In genomic region chr12:117367006-117367638, GRCh38 we compare ENCODE assay signal across 8 cellular contexts. TPM values are rescaled to one million over a fixed set of nuclear protein-coding genes. Genes with fewer than 3 reads are reported as not detected.
DNase-seq lines count a peak whose midpoint lies in the region; ATAC-seq and TF ChIP-seq lines count a peak whose summit lies in the region.

No MANE protein-coding gene starts in this region.

- H3K9me3 ChIP-seq in SU-DHL-6 (ENCODE audit: insufficient read depth, low read length): no peaks in the 10 kb centered on the region
- peaks cover 0 to 3% of the 10 kb centered on the region in 2 donors for H3K9me3 ChIP-seq in breast epithelium

- no peaks in the 10 kb centered on the region for H3K4me1 ChIP-seq in breast epithelium

- H3K27ac ChIP-seq in 22Rv1 (no peak overlapping the region), SU-DHL-6 (ENCODE audit: low read depth, low read length) (no peak overlapping the region), breast epithelium (no peak overlapping the region)

- ATAC-seq in GM21825 (IDR thresholded peaks at IDR 0.05; ENCODE audit: unreplicated experiment): no peak

- no peaks in the 10 kb centered on the region for H3K36me3 ChIP-seq in SU-DHL-6 (ENCODE audit: low read length)
- H3K36me3 ChIP-seq in breast epithelium: no peaks in the 10 kb centered on the region

- H3K4me3 ChIP-seq in GM12865 (ENCODE audit: low read depth, low read length) (no peak overlapping the region), SU-DHL-6 (ENCODE audit: insufficient read depth, low read length, poor library complexity, severe bottlenecking) (no peak overlapping the region), breast epithelium (no peak overlapping the region)

- TF ChIP-seq POLR2A in breast epithelium (IDR thresholded peaks at IDR 0.05): no peak

- H4K20me1 ChIP-seq in SU-DHL-6 (ENCODE audit: low read depth, low read length): no peaks in the 10 kb centered on the region

- H3K4me2 ChIP-seq in SU-DHL-6 (ENCODE audit: low read depth, low read length, poor library complexity, severe bottlenecking): no peak overlapping the region

- H3F3A ChIP-seq in SU-DHL-6 (ENCODE audit: insufficient read depth): no peaks in the 10 kb centered on the region

- TF ChIP-seq CTCF in 22Rv1 (IDR thresholded peaks at IDR 0.05) (peak; percentile 97), GM12865 (IDR thresholded peaks at IDR 0.05; ENCODE audit: insufficient read depth, low read depth, low read length, missing control alignments) (peak; percentile 89), SU-DHL-6 (IDR thresholded peaks at IDR 0.05; ENCODE audit: insufficient read depth, low read length, poor library complexity, severe bottlenecking) (peak; percentile 88), breast epithelium (IDR thresholded peaks at IDR 0.05) (peak; percentile 58 to 88 (median 85))

- no peak overlapping the region for H3K9ac ChIP-seq in SU-DHL-6 (ENCODE audit: low read length)

- no peaks in the 10 kb centered on the region for H3K27me3 ChIP-seq in SU-DHL-6 (ENCODE audit: low read length)
- H3K27me3 ChIP-seq in breast epithelium: peaks cover 0 to 42% of the 10 kb centered on the region in 2 donors

- DNase-seq in GM12865 (ENCODE audit: low read depth) (peak; percentile 76), NCI-H1105 treated with DMSO at 0.1 percent for 48 hours (lab: John Stamatoyannopoulos, UW) (peak; percentile 84), breast epithelium (ENCODE audit: low spot score in 2 of 2) (peak; percentile 58 to 77), inferior parietal cortex (ENCODE audit: extremely low spot score) (peak; percentile 93)
- DNase-seq in stimulated activated CD4-positive, alpha-beta T cell treated with anti-CD3 and anti-CD28 coated beads, Interleukin-15, amount 100 ng/mL, for 48 hours (ENCODE audit: low read depth in 2 of 2): peak; percentile 16 to 43

- H3K9me2 ChIP-seq in SU-DHL-6 (replicated peaks; ENCODE audit: insufficient read depth, low read length): no peaks in the 10 kb centered on the region

- intact Hi-C loops in breast epithelium (cut with DNase I; ENCODE audit: low total_unique reads): loop anchor here (10.0 kb wide), 1 partner anchor 228 kb away; no protein-coding TSS in a partner anchor

- no peak overlapping the region for H2AFZ ChIP-seq in SU-DHL-6 (ENCODE audit: low read depth, low read length, severe bottlenecking)

- H3K79me2 ChIP-seq in SU-DHL-6 (ENCODE audit: insufficient read depth, low read length): no peaks in the 10 kb centered on the region

RNA-seq across cellular contexts. Expression of gene NOS1, which starts 5.7 kb away (rescaled TPM):
- under 1 TPM in 2 of 3 donors, not detected in 1; under 0.01 to 0.16 TPM for total RNA-seq in breast epithelium

Comparison
In these comparisons a context has a peak if more than half of its experiments do, and no peak if none do; other contexts are left out.
1. DNase-seq: peak in every context shown above with its lines; median percentile 93 in inferior parietal cortex; 84 in NCI-H1105 treated with DMSO at 0.1 percent for 48 hours; 76 in GM12865; 68 in breast epithelium; 30 in stimulated activated CD4-positive, alpha-beta T cell treated with anti-CD3 and anti-CD28 coated beads, Interleukin-15, amount 100 ng/mL, for 48 hours.